Comparison of ENCODE assay signal across 10 cellular contexts in the genomic region with DNA sequence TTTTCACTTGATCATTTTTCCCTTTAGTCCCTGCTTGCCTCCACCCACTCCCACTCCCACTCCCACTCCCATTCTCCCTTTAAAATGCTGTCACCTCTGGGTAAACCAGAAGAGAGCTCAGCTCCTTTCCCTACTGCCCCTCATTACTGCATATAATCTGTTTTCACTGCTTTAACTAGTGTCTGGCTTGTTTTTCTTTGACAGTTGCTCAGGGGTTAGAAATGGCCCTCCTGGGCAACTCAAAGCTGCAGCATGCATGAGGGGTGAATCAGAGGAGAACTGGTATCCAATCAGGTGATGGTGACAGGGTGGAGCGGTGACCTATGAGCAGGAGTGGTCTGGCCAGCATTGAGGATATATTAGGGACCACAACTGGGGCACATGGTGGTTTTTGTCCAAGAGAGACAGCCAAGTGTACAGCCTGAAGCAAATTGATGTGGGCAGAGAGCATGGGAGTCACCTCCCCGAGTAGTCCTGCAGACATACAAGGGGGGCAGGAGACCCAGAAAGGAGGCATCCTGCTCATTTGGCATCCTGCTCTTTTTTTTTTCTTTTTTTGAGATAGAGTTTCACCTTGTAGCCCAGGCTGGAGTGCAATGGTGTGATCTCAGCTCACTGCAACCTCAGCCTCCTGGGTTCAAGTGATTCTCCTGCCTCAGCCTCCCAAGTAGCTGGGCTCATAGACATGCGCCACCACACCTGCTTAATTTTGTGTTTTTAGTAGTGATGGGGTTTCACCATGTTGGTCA. TPM values are rescaled to one million over a fixed set of nuclear protein-coding genes. Genes with fewer than 3 reads are reported as not detected.
A peak's percentile ranks its signal among the peaks of the same experiment; 100 is the strongest.
DNase-seq lines count a peak whose midpoint lies in the region; TF ChIP-seq lines count a peak whose summit lies in the region.
"Had no signal": no experiment of that assay in that cellular context is flagged by ENCODE, and none has a peak within 500 bp of the region (broad histone marks: within the 10 kb centered on the region; RNA-seq: fewer than 3 reads in every experiment).

No MANE protein-coding gene starts in this region.

- H3K27me3 ChIP-seq in fibroblast of lung (ENCODE audit: control insufficient read depth, insufficient read depth, low read length) (no peaks in the 10 kb centered on the region), rectal smooth muscle tissue (ENCODE audit: control insufficient read depth, insufficient read depth, low read length) (no peaks in the 10 kb centered on the region)

- H3K9ac ChIP-seq in fibroblast of lung (ENCODE audit: insufficient read depth, low read length) (no peak overlapping the region), rectal smooth muscle tissue (ENCODE audit: low read length) (no peak overlapping the region)

- H3K4me3 ChIP-seq in fibroblast of lung (replicated peaks in 1 of 4; ENCODE audit: control extremely low read depth in 1 of 4, insufficient read depth in 1 of 4, low read depth in 3 of 4, low read length in 4 of 4) (no peak overlapping the region), rectal smooth muscle tissue (ENCODE audit: low read length) (no peak overlapping the region)

- H3K9me3 ChIP-seq in fibroblast of lung (ENCODE audit: control insufficient read depth, insufficient read depth, low read depth, low read length) = no peaks in the 10 kb centered on the region

- no peaks in the 10 kb centered on the region for H3K79me2 ChIP-seq in fibroblast of lung (ENCODE audit: control insufficient read depth, insufficient read depth, low read length)

- H3K36me3 ChIP-seq in fibroblast of lung (ENCODE audit: control insufficient read depth, insufficient read depth, low read length) (no peaks in the 10 kb centered on the region), rectal smooth muscle tissue (ENCODE audit: control insufficient read depth, insufficient read depth, low read length) (no peaks in the 10 kb centered on the region)

- POLR2A ChIA-PET in RWPE1 (lab: Yijun Ruan, JAX; ENCODE audit: low non-redundant PET) = no interaction called here

- TF ChIP-seq CTCF in RWPE1 (conservative IDR thresholded peaks at IDR 0.05; ENCODE audit: low read depth) (no peak), fibroblast of lung (conservative IDR thresholded peaks at IDR 0.05 in 1 of 2, IDR thresholded peaks at IDR 0.05 in 1 of 2; ENCODE audit: low read depth in 1 of 2, low read length in 2 of 2) (no peak)

- no peaks in the 10 kb centered on the region for H4K20me1 ChIP-seq in fibroblast of lung (ENCODE audit: control insufficient read depth, extremely low read depth, insufficient read depth, low read length)

- H3K27ac ChIP-seq in RWPE1 = peak overlapping the region; percentile 75
- H3K27ac ChIP-seq in fibroblast of lung (ENCODE audit: insufficient read depth, low read length) = peak overlapping the region; percentile 0
- peak overlapping the region; percentile 16 for H3K27ac ChIP-seq in rectal smooth muscle tissue (ENCODE audit: low read depth, low read length)

- CTCF ChIA-PET in RWPE1 (lab: Yijun Ruan, JAX) = no interaction called here

- H2AFZ ChIP-seq in fibroblast of lung (ENCODE audit: low read length) = no peak overlapping the region

- peak overlapping the region; percentile 49 for H3K4me2 ChIP-seq in fibroblast of lung (ENCODE audit: extremely low read depth, insufficient read depth, low read length)

- H3K4me1 ChIP-seq in fibroblast of lung (ENCODE audit: control insufficient read depth, extremely low read depth, insufficient read depth, low read length) (peaks cover 24% of the 10 kb centered on the region), rectal smooth muscle tissue (ENCODE audit: control insufficient read depth, insufficient read depth, low read length) (peaks cover 26% of the 10 kb centered on the region)

- DNase-seq in EH (ENCODE audit: low read depth) = peak; percentile 96
- DNase-seq in RWPE1 (ENCODE audit: low spot score) = peak; percentile 82
- peak; percentile 81 to 96 for DNase-seq in fibroblast of lung (ENCODE audit: low read depth in 2 of 2)
- DNase-seq in NCI-H748 treated with DMSO at 0.1 percent for 48 hours (lab: John Stamatoyannopoulos, UW) = no peak
- DNase-seq in stimulated activated CD4-positive, alpha-beta T cell treated with anti-CD3 and anti-CD28 coated beads, Interleukin-12 subunit alpha, Interleukin-12 subunit beta, amount 100 ng/mL, for 4 hours = no peak
- DNase-seq in activated naive CD4-positive, alpha-beta T cell (lab: John Stamatoyannopoulos, UW) = no peak
- DNase-seq in amniotic stem cell (lab: John Stamatoyannopoulos, UW) = no peak
- DNase-seq: nucleus accumbens; stimulated activated naive CD8-positive, alpha-beta T cell treated with anti-CD3 and anti-CD28 coated beads, Interleukin-15, Interleukin-2, amounts not matched to agents 100 U/mL and 50 U/mL, for 24 hours had no signal

RNA-seq across cellular contexts. Expression of a gene that starts 42.7 kb away (rescaled TPM):
- total RNA-seq in fibroblast of lung = 83.0 and 93.5 TPM in 2 replicates
- polyA plus RNA-seq in fibroblast of lung = 113 and 118 TPM in 2 replicates
- 69.3 and 72.2 TPM in 2 replicates for polyA plus RNA-seq in fibroblast of lung (2012)
- polyA minus RNA-seq in fibroblast of lung (ENCODE audit: low replicate concordance) = 18.4 and 32.0 TPM in 2 replicates

Comparison
In these comparisons a context has a peak if more than half of its experiments do, and no peak if none do; other contexts are left out.
1. DNase-seq: peak in EH (single experiment), RWPE1 (single experiment) and fibroblast of lung (2 of 2); none in NCI-H748 treated with DMSO at 0.1 percent for 48 hours (single experiment), stimulated activated CD4-positive, alpha-beta T cell treated with anti-CD3 and anti-CD28 coated beads, Interleukin-12 subunit alpha, Interleukin-12 subunit beta, amount 100 ng/mL, for 4 hours (single experiment), activated naive CD4-positive, alpha-beta T cell (0 of 4) and amniotic stem cell (single experiment).
2. H3K27ac ChIP-seq: peak in every context shown above with its lines; median percentile 75 in RWPE1; 16 in rectal smooth muscle tissue; 0 in fibroblast of lung.